Comparison of ENCODE assay signal across 25 cellular contexts in genomic region chr9:34001951-34002350, GRCh38. TPM values are rescaled to one million over a fixed set of nuclear protein-coding genes. Genes with fewer than 3 reads are reported as not detected.
DNase-seq lines count a peak whose midpoint lies in the region; FAIRE-seq and TF ChIP-seq lines count a peak whose summit lies in the region.
"Had no signal": no experiment of that assay in that cellular context is flagged by ENCODE, and none has a peak within 500 bp of the region (broad histone marks: within the 10 kb centered on the region; RNA-seq: fewer than 3 reads in every experiment).

No MANE protein-coding gene starts in this region.

- H3K14ac ChIP-seq in trophoblast cell (ENCODE audit: low read length): no peak overlapping the region

- H3K9me3 Mint-ChIP-seq in chondrocyte (ENCODE audit: low read depth): no peaks in the 10 kb centered on the region
- H3K9me3 Mint-ChIP-seq: CD4-positive, CD25-positive, alpha-beta regulatory T cell; CD8-positive, alpha-beta T cell; HFFc6 had no signal

- H3K9me3 ChIP-seq in trophoblast cell (ENCODE audit: insufficient read depth, low read depth, low read length) (no peaks in the 10 kb centered on the region), thyroid gland (no peaks in the 10 kb centered on the region)
- H3K9me3 ChIP-seq: BLaER1, Caco-2, HAP-1 had no signal

- no peak overlapping the region for H4K91ac ChIP-seq in trophoblast cell (ENCODE audit: low read depth, low read length)

- FAIRE-seq in HTR-8/SVneo (lab: Jason Lieb, UNC): no peak
- FAIRE-seq: A204.1, D721Med, H54 had no signal

- no peak overlapping the region for H2AK5ac ChIP-seq in trophoblast cell (ENCODE audit: low read length)

- no peak overlapping the region for H4K12ac ChIP-seq in trophoblast cell (ENCODE audit: low read depth, low read length)

- H3K27ac ChIP-seq in trophoblast cell (ENCODE audit: low read depth, low read length) (no peak overlapping the region), thyroid gland (peak overlapping the region in 2 of 3 donors; percentile 41 to 62)
- H3K27ac ChIP-seq: 22Rv1, BLaER1, C4-2B had no signal

- DNase-seq in NCI-H82 (lab: John Stamatoyannopoulos, UW) (peak; percentile 4), NCI-H82 treated with DMSO at 0.1 percent for 48 hours (lab: John Stamatoyannopoulos, UW; ENCODE audit: unreplicated experiment) (no peak), chondrocyte (ENCODE audit: low spot score) (no peak), trophoblast cell (peak; percentile 56 to 58), thyroid gland (no peak), amniotic stem cell (lab: John Stamatoyannopoulos, UW) (no peak), GM03348 (ENCODE audit: low spot score) (no peak), HTR-8/SVneo (ENCODE audit: insufficient read length, low spot score) (no peak)
- DNase-seq: Caco-2; CD4-positive, CD25-positive, alpha-beta regulatory T cell; CD8-positive, alpha-beta T cell; DMS 273 treated with DMSO at 0.1 percent for 48 hours; DMS79; EL; GDM1; GOT3; HFFc6 had no signal

- no peak overlapping the region for H2BK120ac ChIP-seq in trophoblast cell (ENCODE audit: insufficient read depth, low read length, poor library complexity)

- H3K36me3 Mint-ChIP-seq in chondrocyte (ENCODE audit: low read depth): peaks cover 8% of the 10 kb centered on the region

- no peaks in the 10 kb centered on the region for H3K79me2 ChIP-seq in trophoblast cell (ENCODE audit: control insufficient read depth, insufficient read depth, low read length, poor library complexity)

- H2BK12ac ChIP-seq in trophoblast cell (ENCODE audit: low read length): no peak overlapping the region

- H4K8ac ChIP-seq in trophoblast cell (ENCODE audit: low read depth, low read length): no peak overlapping the region

- H3K4me1 Mint-ChIP-seq in chondrocyte (ENCODE audit: low read depth): peaks cover 15% of the 10 kb centered on the region
- H3K4me1 Mint-ChIP-seq: B cell had no signal

- H3K9ac ChIP-seq in trophoblast cell (ENCODE audit: low read length): no peak overlapping the region
- H3K9ac ChIP-seq: BLaER1 had no signal

- no CpG with 5 or more reads among the region's 2 CpGs for WGBS in trophoblast cell (ENCODE audit: extremely low coverage, insufficient coverage, insufficient read length)
- WGBS in thyroid gland, 2 donors: 92 to 95% methylated on average over 2 of the region's 2 CpGs

- H3K36me3 ChIP-seq in trophoblast cell (ENCODE audit: control insufficient read depth in 1 of 2, insufficient read depth in 2 of 2, low read length in 2 of 2): peaks cover 25% of the 10 kb centered on the region in 2 experiments
- no peaks in the 10 kb centered on the region for H3K36me3 ChIP-seq in thyroid gland

- H3K4me3 ChIP-seq in trophoblast cell (ENCODE audit: low read depth, low read length) (no peak overlapping the region), thyroid gland (replicated peaks in 1 of 3) (no peak overlapping the region)
- H3K4me3 ChIP-seq: BLaER1, HAP-1 had no signal

- no peak overlapping the region for H3K4me3 Mint-ChIP-seq in chondrocyte (ENCODE audit: unreplicated experiment)
- H3K4me3 Mint-ChIP-seq: B cell; CD4-positive, CD25-positive, alpha-beta regulatory T cell; CD8-positive, alpha-beta T cell; HFFc6 had no signal

- no peak for TF ChIP-seq POLR2A in thyroid gland (IDR thresholded peaks at IDR 0.05)

- H2BK5ac ChIP-seq in trophoblast cell (ENCODE audit: low read depth, low read length, poor library complexity): no peak overlapping the region

- no peaks in the 10 kb centered on the region for H3K4me1 ChIP-seq in trophoblast cell (ENCODE audit: control insufficient read depth in 1 of 2, insufficient read depth in 2 of 2, low read length in 2 of 2)
- peaks cover 12 to 29% of the 10 kb centered on the region in 2 donors for H3K4me1 ChIP-seq in thyroid gland
- H3K4me1 ChIP-seq: BLaER1, Caco-2 had no signal

- H3K27ac Mint-ChIP-seq in chondrocyte (ENCODE audit: unreplicated experiment): peak overlapping the region; percentile 23
- H3K27ac Mint-ChIP-seq: B cell; CD8-positive, alpha-beta T cell; HFFc6 had no signal

- no peak overlapping the region for H2AFZ ChIP-seq in trophoblast cell (ENCODE audit: insufficient read depth, low read length, poor library complexity)

- H3K4ac ChIP-seq in trophoblast cell (ENCODE audit: low read depth, low read length): no peak overlapping the region

- H3K79me1 ChIP-seq in trophoblast cell (ENCODE audit: low read length): no peaks in the 10 kb centered on the region

- H3K23ac ChIP-seq in trophoblast cell (ENCODE audit: low read length): no peak overlapping the region

- intact Hi-C loops in thyroid gland (cut with DNase I): no loop called here

- no peak for TF ChIP-seq CTCF in chondrocyte (IDR thresholded peaks at IDR 0.05)
- no peak for TF ChIP-seq CTCF in thyroid gland (IDR thresholded peaks at IDR 0.05)

- H3K27me3 ChIP-seq in trophoblast cell (ENCODE audit: insufficient read depth, low read length): no peaks in the 10 kb centered on the region
- H3K27me3 ChIP-seq in thyroid gland: no peaks in the 10 kb centered on the region
- H3K27me3 ChIP-seq: BLaER1 had no signal

- no peak overlapping the region for H3K4me2 ChIP-seq in trophoblast cell (ENCODE audit: low read length)
- H3K4me2 ChIP-seq: BLaER1 had no signal

- no peaks in the 10 kb centered on the region for H3K27me3 Mint-ChIP-seq in chondrocyte (ENCODE audit: low read depth)
- H3K27me3 Mint-ChIP-seq: B cell; CD4-positive, CD25-positive, alpha-beta regulatory T cell had no signal

- H3K18ac ChIP-seq in trophoblast cell (ENCODE audit: low read length): no peak overlapping the region

RNA-seq across cellular contexts. Expression of gene UBAP2, which starts 46.7 kb away (rescaled TPM):
- total RNA-seq in chondrocyte (53.9 to 63.0 TPM (median 56.3 TPM) in 3 replicates), thyroid gland (10 to 100 TPM; 30.3 to 48.5 (median 35.5) TPM)
- polyA plus RNA-seq in trophoblast cell (2013): 47.9 and 48.4 TPM in 2 replicates

Comparison
In these comparisons a context has a peak if more than half of its experiments do, and no peak if none do; other contexts are left out.
1. DNase-seq: peak in NCI-H82 (single experiment) and trophoblast cell (2 of 2); none in NCI-H82 treated with DMSO at 0.1 percent for 48 hours (single experiment), chondrocyte (single experiment), thyroid gland (0 of 2), amniotic stem cell (single experiment), GM03348 (single experiment) and HTR-8/SVneo (single experiment).